ENCODE assay signal across 25 cellular contexts in the genomic region with DNA sequence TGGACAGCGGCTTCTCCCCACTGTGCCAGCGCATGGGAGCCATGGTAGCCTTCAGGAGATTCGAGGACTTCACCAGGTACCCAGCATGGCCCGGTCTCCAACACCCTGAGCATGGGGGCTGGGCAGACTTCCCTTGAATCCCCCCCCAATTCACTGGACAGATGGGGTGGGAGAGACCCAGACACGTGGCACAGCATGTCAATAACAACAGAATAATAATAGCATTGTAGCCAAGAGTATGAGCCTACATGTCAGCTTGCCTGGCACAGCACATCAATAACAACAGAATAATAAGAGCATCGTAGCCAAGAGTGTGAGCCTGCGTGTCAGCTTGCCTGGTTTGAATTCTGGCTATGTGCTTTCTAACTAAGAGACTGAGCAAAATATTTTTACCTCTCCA.
DNase-seq lines count a peak whose midpoint lies in the region; ATAC-seq lines count a peak whose summit lies in the region.
"Had no signal": no experiment of that assay in that cellular context is flagged by ENCODE, and none has a peak within 500 bp of the region (broad histone marks: within the 10 kb centered on the region; RNA-seq: fewer than 3 reads in every experiment).

No MANE protein-coding gene starts in this region.

- peak overlapping the region; percentile 62 for H3K27ac Mint-ChIP-seq in stimulated activated naive B cell treated with anti-CD40 and anti-IgM and Interleukin-4, amounts not matched to agents 10 μg/mL and 1 μg/mL and 100 μg/mL, for 72 hours
- H3K27ac Mint-ChIP-seq: CD4-positive, alpha-beta T cell had no signal

- peaks cover 19 to 34% of the 10 kb centered on the region in 2 donors for H3K36me3 Mint-ChIP-seq in stimulated activated naive B cell treated with anti-CD40 and anti-IgM and Interleukin-4, amounts not matched to agents 10 μg/mL and 1 μg/mL and 100 μg/mL, for 72 hours

- ATAC-seq in stimulated activated naive B cell treated with anti-CD40 and anti-IgM and Interleukin-4, amounts not matched to agents 10 μg/mL and 1 μg/mL and 100 μg/mL, for 72 hours (replicated peaks): no peak
- no peak for ATAC-seq in GM19397 (IDR thresholded peaks at IDR 0.05; ENCODE audit: unreplicated experiment)
- no peak for ATAC-seq in GM19463 (IDR thresholded peaks at IDR 0.05; ENCODE audit: unreplicated experiment)
- ATAC-seq: GM12878, HCT116, HepG2, K562, PC-3 had no signal

- H3K4me3 Mint-ChIP-seq in stimulated activated naive B cell treated with anti-CD40 and anti-IgM and Interleukin-4, amounts not matched to agents 10 μg/mL and 1 μg/mL and 100 μg/mL, for 72 hours: no peak overlapping the region
- H3K4me3 Mint-ChIP-seq: CD4-positive, alpha-beta T cell had no signal

- no peaks in the 10 kb centered on the region for H3K27me3 Mint-ChIP-seq in stimulated activated naive B cell treated with anti-CD40 and anti-IgM and Interleukin-4, amounts not matched to agents 10 μg/mL and 1 μg/mL and 100 μg/mL, for 72 hours
- H3K27me3 Mint-ChIP-seq: CD4-positive, alpha-beta T cell had no signal

- H3K9me3 Mint-ChIP-seq in stimulated activated naive B cell treated with anti-CD40 and anti-IgM and Interleukin-4, amounts not matched to agents 10 μg/mL and 1 μg/mL and 100 μg/mL, for 72 hours: no peaks in the 10 kb centered on the region
- H3K9me3 Mint-ChIP-seq: CD4-positive, alpha-beta T cell had no signal

- DNase-seq in head of caudate nucleus (peak in 34 of 42 donors; percentile 7 to 85 (median 48)), middle frontal gyrus (ENCODE audit: extremely low spot score, low spot score) (peak; percentile 25), COLO829 (ENCODE audit: low spot score) (no peak), NCI-H1694 treated with DMSO at 0.1 percent for 48 hours (lab: John Stamatoyannopoulos, UW) (no peak)
- no peak for DNase-seq in stimulated activated naive B cell treated with anti-CD40 and anti-IgM and Interleukin-4, amounts not matched to agents 10 μg/mL and 1 μg/mL and 100 μg/mL, for 72 hours
- DNase-seq: CD4-positive, alpha-beta T cell; COR-L47; Kasumi-1; NCI-H1092 treated with DMSO at 0.1 percent for 48 hours; NCI-H1436 treated with DMSO at 0.1 percent for 48 hours; NCI-H1930; NCI-H446; NCI-H526; NCI-H82; NK-92 treated with Interleukin-12 subunit alpha and Interleukin-12 subunit beta, amount 100 ng/mL, for 24 hours; PC-3; SK-N-SH had no signal

- intact Hi-C loops in head of caudate nucleus (cut with DNase I): no loop called here

- peak overlapping the region; percentile 89 for H3K27ac ChIP-seq in angular gyrus (ENCODE audit: low read depth, low read length)
- H3K27ac ChIP-seq: BLaER1 treated with 17β-estradiol and CSF1 and Interleukin-3, amounts not matched to agents 10 nM and 100 nM had no signal

- peaks cover 13 to 21% of the 10 kb centered on the region in 2 donors for H3K4me1 Mint-ChIP-seq in stimulated activated naive B cell treated with anti-CD40 and anti-IgM and Interleukin-4, amounts not matched to agents 10 μg/mL and 1 μg/mL and 100 μg/mL, for 72 hours

Comparison
In these comparisons a context has a peak if more than half of its experiments do, and no peak if none do; other contexts are left out.
1. DNase-seq: peak in head of caudate nucleus (34 of 42) and middle frontal gyrus (single experiment); none in stimulated activated naive B cell treated with anti-CD40 and anti-IgM and Interleukin-4, amounts not matched to agents 10 μg/mL and 1 μg/mL and 100 μg/mL, for 72 hours (single experiment), COLO829 (single experiment) and NCI-H1694 treated with DMSO at 0.1 percent for 48 hours (single experiment).